Comparison of ENCODE assay signal across 17 cellular contexts in genomic region chr5:61293873-61294272, GRCh38. TPM values are rescaled to one million over a fixed set of nuclear protein-coding genes. Genes with fewer than 3 reads are reported as not detected.
A peak's percentile ranks its signal among the peaks of the same experiment; 100 is the strongest.
DNase-seq lines count a peak whose midpoint lies in the region; ATAC-seq, FAIRE-seq and TF ChIP-seq lines count a peak whose summit lies in the region.
"Had no signal": no experiment of that assay in that cellular context is flagged by ENCODE, and none has a peak within 500 bp of the region (broad histone marks: within the 10 kb centered on the region; RNA-seq: fewer than 3 reads in every experiment).

No MANE protein-coding gene starts in this region.

- H3K4me1 ChIP-seq in RWPE2 (ENCODE audit: insufficient read depth, poor library complexity, severe bottlenecking) (peaks cover 27% of the 10 kb centered on the region), mucosa of rectum (ENCODE audit: control insufficient read depth in 2 of 2, insufficient read depth in 2 of 2, low read length in 2 of 2) (peaks cover 18 to 29% of the 10 kb centered on the region in 2 donors), transverse colon (peaks cover 12 to 43% (median 29%) of the 10 kb centered on the region in 4 donors)

- in situ Hi-C loops in transverse colon (cut with MboI; ENCODE audit: low pct_ligation_motif_present in 1 of 4, low pct_unique_long_range_greater_than_20kb in 1 of 4, low sequenced_read_pairs in 3 of 4) = no loop called here

- H3K27ac ChIP-seq in RWPE2 (ENCODE audit: poor library complexity, severe bottlenecking) (peak overlapping the region; percentile 9), mucosa of rectum (ENCODE audit: low read depth in 2 of 2, low read length in 2 of 2) (peak overlapping the region; percentile 85 to 89), transverse colon (peak overlapping the region; percentile 72 to 86 (median 82))
- H3K27ac ChIP-seq: 22Rv1, BLaER1 had no signal

- peaks cover 4% of the 10 kb centered on the region for H3K36me3 ChIP-seq in RWPE2 (ENCODE audit: low read depth)
- no peaks in the 10 kb centered on the region for H3K36me3 ChIP-seq in mucosa of rectum (ENCODE audit: control insufficient read depth in 2 of 2, insufficient read depth in 2 of 2, low read length in 2 of 2)
- H3K36me3 ChIP-seq in transverse colon = no peaks in the 10 kb centered on the region
- H3K36me3 ChIP-seq: BLaER1 had no signal

- ATAC-seq in RWPE2 (ENCODE audit: low read depth) (no peak), GM19395 (IDR thresholded peaks at IDR 0.05; ENCODE audit: unreplicated experiment) (no peak)
- ATAC-seq: HepG2 had no signal

- no peak overlapping the region for H3K9ac ChIP-seq in mucosa of rectum (ENCODE audit: low read depth in 1 of 2, low read length in 2 of 2)
- H3K9ac ChIP-seq: BLaER1 had no signal

- no peak for TF ChIP-seq CTCF in RWPE2 (IDR thresholded peaks at IDR 0.05; ENCODE audit: poor library complexity, severe bottlenecking)
- no peak for TF ChIP-seq CTCF in transverse colon (IDR thresholded peaks at IDR 0.05)

- H3K27me3 ChIP-seq in RWPE2 (ENCODE audit: insufficient read depth, poor library complexity, severe bottlenecking) (no peaks in the 10 kb centered on the region), mucosa of rectum (ENCODE audit: control insufficient read depth in 2 of 2, insufficient read depth in 2 of 2, low read length in 2 of 2) (no peaks in the 10 kb centered on the region), transverse colon (no peaks in the 10 kb centered on the region)
- H3K27me3 ChIP-seq: BLaER1 had no signal

- TF ChIP-seq EP300 in transverse colon (IDR thresholded peaks at IDR 0.05; ENCODE audit: low read depth) = no peak

- intact Hi-C loops in transverse colon (cut with DNase I; ENCODE audit: low total_unique reads) = no loop called here

- FAIRE-seq in GM12891 (lab: Jason Lieb, UNC) = no peak
- FAIRE-seq: A549, H1, HepG2 had no signal

- TF ChIP-seq POLR2A in GM12891 (IDR thresholded peaks at IDR 0.05; ENCODE audit: low read depth, low read length) (no peak), transverse colon (IDR thresholded peaks at IDR 0.05) (no peak)

- no peaks in the 10 kb centered on the region for H3K9me3 ChIP-seq in RWPE2 (ENCODE audit: severe bottlenecking)
- no peaks in the 10 kb centered on the region for H3K9me3 ChIP-seq in mucosa of rectum (ENCODE audit: control insufficient read depth in 2 of 2, low read length in 2 of 2)
- H3K9me3 ChIP-seq in transverse colon = no peaks in the 10 kb centered on the region
- H3K9me3 ChIP-seq: A549, BLaER1 had no signal

- 75 to 91% methylated on average over 1 to 5 of the region's 5 CpGs for WGBS in transverse colon (ENCODE audit: low coverage in 1 of 2), 2 donors

- no peak for DNase-seq in GM12891 (ENCODE audit: insufficient read length, low spot score)
- no peak for DNase-seq in RWPE2 (ENCODE audit: low spot score)
- no peak for DNase-seq in transverse colon
- no peak for DNase-seq in activated CD4-positive, alpha-beta T cell treated with anti-CD3 and anti-CD28 coated beads for 1 hour
- no peak for DNase-seq in medulla oblongata (ENCODE audit: extremely low spot score)
- DNase-seq: CD4-positive, alpha-beta memory T cell; DMS153; DMS79; GDM1; H9 had no signal

- H3K4me3 ChIP-seq in RWPE2 (ENCODE audit: severe bottlenecking) = no peak overlapping the region
- H3K4me3 ChIP-seq in mucosa of rectum (ENCODE audit: low read length in 2 of 2) = no peak overlapping the region
- H3K4me3 ChIP-seq in transverse colon = no peak overlapping the region
- H3K4me3 ChIP-seq: A549, BLaER1 had no signal

TF ChIP-seq in GM12891, 5 proteins besides CTCF, POLR2A, EP300 and RAD21:
- peak; percentile 18; the same call in 1 of the 2 replicates for TF ChIP-seq SPI1 (IDR thresholded peaks at IDR 0.05; ENCODE audit: low read depth, low read length)
- no peak for TF ChIP-seq PAX5 (IDR thresholded peaks at IDR 0.05; ENCODE audit: insufficient read depth, low read length, severe bottlenecking)
TF ChIP-seq in GM12891: peak in this region for 1.

RNA-seq across cellular contexts. Expression of gene ZSWIM6, which starts 38.2 kb away (rescaled TPM):
- 1.4 TPM for polyA plus RNA-seq in GM12891 (2012; ENCODE audit: low read depth, missing spikeins)
- 10 to 100 TPM in 3 of 4 donors, 1 to 10 TPM in 1; 7.8 to 25.5 (median 21.0) TPM for total RNA-seq in transverse colon

Comparison
In these comparisons a context has a peak if more than half of its experiments do, and no peak if none do; other contexts are left out.
1. H3K27ac ChIP-seq: peak in every context shown above with its lines; median percentile 87 in mucosa of rectum; 82 in transverse colon; 9 in RWPE2.